Comparison of ENCODE assay signal across 19 cellular contexts in genomic region chr7:74337926-74338325, GRCh38. TPM values are rescaled to one million over a fixed set of nuclear protein-coding genes. Genes with fewer than 3 reads are reported as not detected.
A peak's percentile ranks its signal among the peaks of the same experiment; 100 is the strongest.
DNase-seq lines count a peak whose midpoint lies in the region; TF ChIP-seq lines count a peak whose summit lies in the region.
"Had no signal": no experiment of that assay in that cellular context is flagged by ENCODE, and none has a peak within 500 bp of the region (broad histone marks: within the 10 kb centered on the region; RNA-seq: fewer than 3 reads in every experiment).

No MANE protein-coding gene starts in this region.

- no peaks in the 10 kb centered on the region for H3K9me3 ChIP-seq in DOHH2 (ENCODE audit: control insufficient read depth, insufficient read depth, low read length)
- H3K9me3 ChIP-seq in Loucy (ENCODE audit: insufficient read depth, low read depth, low read length): no peaks in the 10 kb centered on the region
- H3K9me3 ChIP-seq in endodermal cell (ENCODE audit: control insufficient read depth, low read length): no peaks in the 10 kb centered on the region
- no peaks in the 10 kb centered on the region for H3K9me3 ChIP-seq in esophagus muscularis mucosa

- TF ChIP-seq EP300 in esophagus muscularis mucosa (IDR thresholded peaks at IDR 0.05): no peak

- TF ChIP-seq CTCF in DOHH2 (IDR thresholded peaks at IDR 0.05; ENCODE audit: low read depth, low read length, poor library complexity, severe bottlenecking) (no peak), Loucy (conservative IDR thresholded peaks at IDR 0.05; ENCODE audit: low read length) (no peak), endodermal cell (conservative IDR thresholded peaks at IDR 0.05) (no peak), esophagus muscularis mucosa (IDR thresholded peaks at IDR 0.05) (no peak), type B pancreatic cell (conservative IDR thresholded peaks at IDR 0.05) (no peak)

- H3K36me3 Mint-ChIP-seq in endodermal cell (ENCODE audit: low read depth) (peaks cover 41% of the 10 kb centered on the region), type B pancreatic cell (no peaks in the 10 kb centered on the region)
- H3K36me3 Mint-ChIP-seq: T-cell had no signal

- no peaks in the 10 kb centered on the region for H3K27me3 ChIP-seq in DOHH2 (ENCODE audit: control insufficient read depth, low read length)
- no peaks in the 10 kb centered on the region for H3K27me3 ChIP-seq in Loucy (ENCODE audit: insufficient read depth, low read length, poor library complexity, severe bottlenecking)
- no peaks in the 10 kb centered on the region for H3K27me3 ChIP-seq in endodermal cell (ENCODE audit: control insufficient read depth, insufficient read depth, low read length, poor library complexity, severe bottlenecking)
- H3K27me3 ChIP-seq in esophagus muscularis mucosa: no peaks in the 10 kb centered on the region

- H3K9ac ChIP-seq in Loucy (ENCODE audit: low read depth, low read length, poor library complexity, severe bottlenecking) (peak overlapping the region; percentile 65), endodermal cell (ENCODE audit: extremely low read depth, low read length, poor library complexity, severe bottlenecking) (no peak overlapping the region)

- H3K9me2 ChIP-seq in DOHH2 (replicated peaks; ENCODE audit: control insufficient read depth, low read length): no peaks in the 10 kb centered on the region
- H3K9me2 ChIP-seq in Loucy (replicated peaks; ENCODE audit: low read depth, low read length): no peaks in the 10 kb centered on the region

- H3K4me3 Mint-ChIP-seq in endodermal cell: no peak overlapping the region
- H3K4me3 Mint-ChIP-seq in type B pancreatic cell: no peak overlapping the region
- H3K4me3 Mint-ChIP-seq: B cell, T-cell had no signal

- H3K27ac Mint-ChIP-seq in endodermal cell (peak overlapping the region; percentile 17), type B pancreatic cell (no peak overlapping the region)
- H3K27ac Mint-ChIP-seq: B cell, T-cell had no signal

- 92 to 93% methylated on average over 8 to 9 of the region's 9 CpGs for WGBS in endodermal cell (ENCODE audit: insufficient coverage in 1 of 2, insufficient read length in 1 of 2), 2 experiments
- 91% methylated on average over 9 of the region's 9 CpGs for WGBS in esophagus muscularis mucosa

- no peaks in the 10 kb centered on the region for H4K20me1 ChIP-seq in DOHH2 (ENCODE audit: control insufficient read depth, insufficient read depth, low read depth, low read length)
- H4K20me1 ChIP-seq in Loucy (ENCODE audit: insufficient read depth, low read length, poor library complexity, severe bottlenecking): no peaks in the 10 kb centered on the region

- DNase-seq in endodermal cell (no peak), esophagus muscularis mucosa (ENCODE audit: extremely low spot score) (no peak), NCI-H2107 (lab: John Stamatoyannopoulos, UW) (no peak), type B pancreatic cell (ENCODE audit: extremely low spot score, unreplicated experiment) (no peak)
- no peak for DNase-seq in stimulated activated CD4-positive, alpha-beta T cell treated with anti-CD3 and anti-CD28 coated beads, Interleukin-2, amount 100 ng/mL, for 48 hours
- DNase-seq: Calu3, KG1, NCI-H1105 treated with DMSO at 0.1 percent for 48 hours, NCI-H146, NCI-H1930, NCI-H446 treated with DMSO at 0.1 percent for 48 hours, NCI-H526, NCI-H82, PC-9, Right ventricle myocardium superior, T-cell had no signal

- H3K4me1 ChIP-seq in DOHH2 (ENCODE audit: control insufficient read depth, low read length) (peaks cover 34% of the 10 kb centered on the region), Loucy (ENCODE audit: insufficient read depth, low read length, poor library complexity, severe bottlenecking) (peaks cover 3% of the 10 kb centered on the region), endodermal cell (ENCODE audit: control insufficient read depth, insufficient read depth, low read length) (no peaks in the 10 kb centered on the region), esophagus muscularis mucosa (no peaks in the 10 kb centered on the region)

- H3K4me1 Mint-ChIP-seq in endodermal cell: no peaks in the 10 kb centered on the region
- H3K4me1 Mint-ChIP-seq in type B pancreatic cell (ENCODE audit: unreplicated experiment): no peaks in the 10 kb centered on the region

- H3K79me2 ChIP-seq in DOHH2 (ENCODE audit: control insufficient read depth, low read length) (no peaks in the 10 kb centered on the region), Loucy (ENCODE audit: insufficient read depth, low read length) (peaks cover 11% of the 10 kb centered on the region; the same call in 1 of the 2 replicates)

- no peaks in the 10 kb centered on the region for H3K9me3 Mint-ChIP-seq in endodermal cell
- no peaks in the 10 kb centered on the region for H3K9me3 Mint-ChIP-seq in type B pancreatic cell
- H3K9me3 Mint-ChIP-seq: T-cell had no signal

- no peaks in the 10 kb centered on the region for H3K27me3 Mint-ChIP-seq in endodermal cell (ENCODE audit: insufficient read depth)
- H3K27me3 Mint-ChIP-seq in type B pancreatic cell: no peaks in the 10 kb centered on the region
- H3K27me3 Mint-ChIP-seq: B cell, T-cell had no signal

- no peak overlapping the region for H3K27ac ChIP-seq in DOHH2 (ENCODE audit: low read depth, low read length)
- no peak overlapping the region for H3K27ac ChIP-seq in endodermal cell (ENCODE audit: low read depth, low read length)
- H3K27ac ChIP-seq in esophagus muscularis mucosa (replicated peaks in 1 of 4): no peak overlapping the region
- H3K27ac ChIP-seq: PC-9 had no signal

- no peaks in the 10 kb centered on the region for H3F3A ChIP-seq in DOHH2 (ENCODE audit: control insufficient read depth, insufficient read depth)
- H3F3A ChIP-seq in Loucy (ENCODE audit: low read depth): no peaks in the 10 kb centered on the region

- H3K4me3 ChIP-seq in DOHH2 (ENCODE audit: low read length) (no peak overlapping the region; the same call in 1 of the 2 replicates), Loucy (ENCODE audit: low read length, poor library complexity, severe bottlenecking) (peak overlapping the region; percentile 64), endodermal cell (ENCODE audit: low read length) (no peak overlapping the region), esophagus muscularis mucosa (no peak overlapping the region)
- H3K4me3 ChIP-seq: PC-9 had no signal

- H2AFZ ChIP-seq in Loucy (ENCODE audit: low read length): no peak overlapping the region
- H2AFZ ChIP-seq: PC-9 had no signal

- intact Hi-C loops in esophagus muscularis mucosa (cut with DNase I): no loop called here

- no peak for TF ChIP-seq POLR2A in esophagus muscularis mucosa (IDR thresholded peaks at IDR 0.05; ENCODE audit: low read depth)

- H3K4me2 ChIP-seq in DOHH2 (ENCODE audit: low read length) (peak overlapping the region; percentile 24; the same call in 1 of the 2 replicates), Loucy (ENCODE audit: low read depth, low read length, poor library complexity, severe bottlenecking) (peak overlapping the region; percentile 59)
- H3K4me2 ChIP-seq: PC-9 had no signal

- H3K36me3 ChIP-seq in DOHH2 (ENCODE audit: control insufficient read depth, low read length) (no peaks in the 10 kb centered on the region), Loucy (ENCODE audit: insufficient read depth, low read length) (no peaks in the 10 kb centered on the region), endodermal cell (ENCODE audit: control insufficient read depth, insufficient read depth, low read length) (peaks cover 16% of the 10 kb centered on the region), esophagus muscularis mucosa (peaks cover 0 to 39% (median 26%) of the 10 kb centered on the region in 4 donors)

RNA-seq across cellular contexts. Expression of gene CLIP2, which starts 48.7 kb away (rescaled TPM):
- total RNA-seq in endodermal cell (10 to 100 TPM; 44.3 to 57.2 TPM), esophagus muscularis mucosa (10 to 100 TPM; 25.5 to 44.3 (median 37.1) TPM), type B pancreatic cell (ENCODE audit: low replicate concordance) (45.0 and 48.9 TPM in 2 replicates)
- 32.1 TPM for polyA plus RNA-seq in endodermal cell (2013, experiment 1 of 2)
- 33.9 TPM for polyA plus RNA-seq in endodermal cell (2013, experiment 2 of 2)
